Comparison of ENCODE assay signal across 1 cellular context in the genomic region with DNA sequence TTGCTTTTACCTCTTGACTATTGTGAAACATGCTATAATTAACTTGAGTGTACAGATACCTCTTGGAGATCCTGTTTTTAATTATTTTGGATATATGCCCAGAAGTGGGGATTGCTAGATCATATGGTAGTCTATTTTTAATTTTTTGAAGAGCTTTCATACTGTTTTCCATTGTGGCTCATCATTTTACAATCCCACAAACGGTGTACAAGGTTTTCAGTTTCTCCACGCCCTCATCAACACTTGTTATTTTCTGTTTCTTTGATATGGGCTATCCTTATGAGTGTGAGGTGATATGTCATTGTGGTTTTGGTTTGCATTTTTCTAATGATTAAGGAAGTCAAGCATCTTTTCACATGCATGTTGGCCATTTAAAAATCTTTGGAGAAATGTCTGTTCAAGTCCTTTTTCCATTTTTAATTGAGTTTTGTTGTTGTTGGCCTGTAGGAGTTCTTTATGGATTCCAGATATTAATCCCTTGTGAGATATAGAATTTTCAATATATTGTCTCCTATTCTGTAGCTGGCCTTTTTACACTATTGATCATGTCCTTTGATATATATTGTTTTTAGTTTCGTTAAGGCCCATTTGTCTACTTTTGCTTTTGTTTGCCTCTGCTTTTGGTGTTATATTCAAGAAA.
TF ChIP-seq lines count a peak whose summit lies in the region.

No MANE protein-coding gene starts in this region.

TF ChIP-seq in GM12878, 131 proteins besides CTCF, POLR2A, EP300 and RAD21 (continued from another document and continues in another):
- TF ChIP-seq, protein P1, sequence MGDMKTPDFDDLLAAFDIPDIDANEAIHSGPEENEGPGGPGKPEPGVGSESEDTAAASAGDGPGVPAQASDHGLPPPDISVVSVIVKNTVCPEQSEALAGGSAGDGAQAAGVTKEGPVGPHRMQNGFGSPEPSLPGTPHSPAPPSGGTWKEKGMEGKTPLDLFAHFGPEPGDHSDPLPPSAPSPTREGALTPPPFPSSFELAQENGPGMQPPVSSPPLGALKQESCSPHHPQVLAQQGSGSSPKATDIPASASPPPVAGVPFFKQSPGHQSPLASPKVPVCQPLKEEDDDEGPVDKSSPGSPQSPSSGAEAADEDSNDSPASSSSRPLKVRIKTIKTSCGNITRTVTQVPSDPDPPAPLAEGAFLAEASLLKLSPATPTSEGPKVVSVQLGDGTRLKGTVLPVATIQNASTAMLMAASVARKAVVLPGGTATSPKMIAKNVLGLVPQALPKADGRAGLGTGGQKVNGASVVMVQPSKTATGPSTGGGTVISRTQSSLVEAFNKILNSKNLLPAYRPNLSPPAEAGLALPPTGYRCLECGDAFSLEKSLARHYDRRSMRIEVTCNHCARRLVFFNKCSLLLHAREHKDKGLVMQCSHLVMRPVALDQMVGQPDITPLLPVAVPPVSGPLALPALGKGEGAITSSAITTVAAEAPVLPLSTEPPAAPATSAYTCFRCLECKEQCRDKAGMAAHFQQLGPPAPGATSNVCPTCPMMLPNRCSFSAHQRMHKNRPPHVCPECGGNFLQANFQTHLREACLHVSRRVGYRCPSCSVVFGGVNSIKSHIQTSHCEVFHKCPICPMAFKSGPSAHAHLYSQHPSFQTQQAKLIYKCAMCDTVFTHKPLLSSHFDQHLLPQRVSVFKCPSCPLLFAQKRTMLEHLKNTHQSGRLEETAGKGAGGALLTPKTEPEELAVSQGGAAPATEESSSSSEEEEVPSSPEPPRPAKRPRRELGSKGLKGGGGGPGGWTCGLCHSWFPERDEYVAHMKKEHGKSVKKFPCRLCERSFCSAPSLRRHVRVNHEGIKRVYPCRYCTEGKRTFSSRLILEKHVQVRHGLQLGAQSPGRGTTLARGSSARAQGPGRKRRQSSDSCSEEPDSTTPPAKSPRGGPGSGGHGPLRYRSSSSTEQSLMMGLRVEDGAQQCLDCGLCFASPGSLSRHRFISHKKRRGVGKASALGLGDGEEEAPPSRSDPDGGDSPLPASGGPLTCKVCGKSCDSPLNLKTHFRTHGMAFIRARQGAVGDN (IDR thresholded peaks at IDR 0.05): no peak
- TF ChIP-seq NFXL1 (IDR thresholded peaks at IDR 0.05; ENCODE audit: borderline replicate concordance) (no peak), DPF2 (IDR thresholded peaks at IDR 0.05) (peak; percentile 96), MXI1 (IDR thresholded peaks at IDR 0.05; ENCODE audit: low read depth, low read length) (peak; percentile 46; the same call in 1 of the 2 replicates), ZZZ3 (IDR thresholded peaks at IDR 0.05; ENCODE audit: control insufficient read depth, insufficient read length, low read depth) (no peak), CEBPB (IDR thresholded peaks at IDR 0.05; ENCODE audit: borderline replicate concordance in 1 of 2, low read depth in 2 of 2, low read length in 2 of 2) (peak in 1 of 2 experiments; percentile 86; a peak in 1 of 4 replicates), ZBED1 (IDR thresholded peaks at IDR 0.05; ENCODE audit: borderline replicate concordance) (peak; percentile 86; the same call in 1 of the 2 replicates), FOXM1 (IDR thresholded peaks at IDR 0.05; ENCODE audit: low read depth, low read length) (peak; percentile 93; the same call in 1 of the 2 replicates), NR2C2 (IDR thresholded peaks at IDR 0.05; ENCODE audit: borderline replicate concordance, control insufficient read depth, insufficient read length, low read depth) (no peak), ZNF24 (IDR thresholded peaks at IDR 0.05) (no peak; the same call in 1 of the 2 replicates), ZNF384 (IDR thresholded peaks at IDR 0.05; ENCODE audit: borderline replicate concordance, low read depth, low read length) (no peak), TARDBP (IDR thresholded peaks at IDR 0.05; ENCODE audit: borderline replicate concordance) (no peak), NFIC (IDR thresholded peaks at IDR 0.05; ENCODE audit: low read depth, low read length) (peak; percentile 98), RUNX3 (IDR thresholded peaks at IDR 0.05; ENCODE audit: low read length) (peak; percentile 100), IKZF2 (IDR thresholded peaks at IDR 0.05) (peak; percentile 98), IKZF1 (conservative IDR thresholded peaks at IDR 0.05) (peak; percentile 91), ZNF274 (IDR thresholded peaks at IDR 0.05; ENCODE audit: insufficient read depth, insufficient read length) (no peak), SUZ12 (IDR thresholded peaks at IDR 0.05; ENCODE audit: unreplicated experiment) (no peak), CHD2 (IDR thresholded peaks at IDR 0.05; ENCODE audit: borderline replicate concordance, low read depth, low read length) (peak; percentile 49; the same call in 1 of the 2 replicates), POLR2AphosphoS5 (IDR thresholded peaks at IDR 0.05; ENCODE audit: low read length) (no peak), BMI1 (IDR thresholded peaks at IDR 0.05; ENCODE audit: borderline replicate concordance) (peak; percentile 88), TCF7 (IDR thresholded peaks at IDR 0.05; ENCODE audit: borderline replicate concordance) (peak; percentile 99), CREB1 (IDR thresholded peaks at IDR 0.05; ENCODE audit: low read depth) (peak; percentile 73), NR2F1 (conservative IDR thresholded peaks at IDR 0.05) (peak; percentile 96), YBX1 (IDR thresholded peaks at IDR 0.05) (no peak), CBFB (IDR thresholded peaks at IDR 0.05; ENCODE audit: low read depth) (peak; percentile 90), BACH1 (IDR thresholded peaks at IDR 0.05; ENCODE audit: borderline replicate concordance) (peak; percentile 71; the same call in 1 of the 2 replicates), WRNIP1 (IDR thresholded peaks at IDR 0.05; ENCODE audit: borderline replicate concordance, low read depth, low read length) (no peak), PAX5 (IDR thresholded peaks at IDR 0.05; ENCODE audit: borderline replicate concordance, low read depth, low read length) (peak; percentile 56; the same call in 1 of the 2 replicates), SP1 (IDR thresholded peaks at IDR 0.05; ENCODE audit: low read depth, low read length) (peak; percentile 28), CBX3 (IDR thresholded peaks at IDR 0.05; ENCODE audit: borderline replicate concordance, low read depth) (no peak), FOXK2 (IDR thresholded peaks at IDR 0.05) (no peak), NBN (IDR thresholded peaks at IDR 0.05) (peak; percentile 77), EED (IDR thresholded peaks at IDR 0.05; ENCODE audit: low read depth) (peak; percentile 81), STAT3 (IDR thresholded peaks at IDR 0.05; ENCODE audit: low read depth, low read length) (peak; percentile 59; the same call in 1 of the 2 replicates), CHD4 (IDR thresholded peaks at IDR 0.05) (no peak), RELA (IDR thresholded peaks at IDR 0.05; ENCODE audit: borderline replicate concordance, partially characterized antibody) (peak; percentile 17), POU2F2 (IDR thresholded peaks at IDR 0.05; ENCODE audit: borderline replicate concordance, low read depth, low read length) (peak; percentile 80; the same call in 2 of the 3 replicates), MTA3 (IDR thresholded peaks at IDR 0.05; ENCODE audit: borderline replicate concordance, low read length) (peak; percentile 91; the same call in 1 of the 2 replicates), ZSCAN29 (IDR thresholded peaks at IDR 0.05) (no peak)
- TF ChIP-seq, protein P2, sequence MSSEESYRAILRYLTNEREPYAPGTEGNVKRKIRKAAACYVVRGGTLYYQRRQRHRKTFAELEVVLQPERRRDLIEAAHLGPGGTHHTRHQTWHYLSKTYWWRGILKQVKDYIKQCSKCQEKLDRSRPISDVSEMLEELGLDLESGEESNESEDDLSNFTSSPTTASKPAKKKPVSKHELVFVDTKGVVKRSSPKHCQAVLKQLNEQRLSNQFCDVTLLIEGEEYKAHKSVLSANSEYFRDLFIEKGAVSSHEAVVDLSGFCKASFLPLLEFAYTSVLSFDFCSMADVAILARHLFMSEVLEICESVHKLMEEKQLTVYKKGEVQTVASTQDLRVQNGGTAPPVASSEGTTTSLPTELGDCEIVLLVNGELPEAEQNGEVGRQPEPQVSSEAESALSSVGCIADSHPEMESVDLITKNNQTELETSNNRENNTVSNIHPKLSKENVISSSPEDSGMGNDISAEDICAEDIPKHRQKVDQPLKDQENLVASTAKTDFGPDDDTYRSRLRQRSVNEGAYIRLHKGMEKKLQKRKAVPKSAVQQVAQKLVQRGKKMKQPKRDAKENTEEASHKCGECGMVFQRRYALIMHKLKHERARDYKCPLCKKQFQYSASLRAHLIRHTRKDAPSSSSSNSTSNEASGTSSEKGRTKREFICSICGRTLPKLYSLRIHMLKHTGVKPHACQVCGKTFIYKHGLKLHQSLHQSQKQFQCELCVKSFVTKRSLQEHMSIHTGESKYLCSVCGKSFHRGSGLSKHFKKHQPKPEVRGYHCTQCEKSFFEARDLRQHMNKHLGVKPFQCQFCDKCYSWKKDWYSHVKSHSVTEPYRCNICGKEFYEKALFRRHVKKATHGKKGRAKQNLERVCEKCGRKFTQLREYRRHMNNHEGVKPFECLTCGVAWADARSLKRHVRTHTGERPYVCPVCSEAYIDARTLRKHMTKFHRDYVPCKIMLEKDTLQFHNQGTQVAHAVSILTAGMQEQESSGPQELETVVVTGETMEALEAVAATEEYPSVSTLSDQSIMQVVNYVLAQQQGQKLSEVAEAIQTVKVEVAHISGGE (CRISPR knock-in tag; IDR thresholded peaks at IDR 0.05): no peak
- TF ChIP-seq, protein P3, sequence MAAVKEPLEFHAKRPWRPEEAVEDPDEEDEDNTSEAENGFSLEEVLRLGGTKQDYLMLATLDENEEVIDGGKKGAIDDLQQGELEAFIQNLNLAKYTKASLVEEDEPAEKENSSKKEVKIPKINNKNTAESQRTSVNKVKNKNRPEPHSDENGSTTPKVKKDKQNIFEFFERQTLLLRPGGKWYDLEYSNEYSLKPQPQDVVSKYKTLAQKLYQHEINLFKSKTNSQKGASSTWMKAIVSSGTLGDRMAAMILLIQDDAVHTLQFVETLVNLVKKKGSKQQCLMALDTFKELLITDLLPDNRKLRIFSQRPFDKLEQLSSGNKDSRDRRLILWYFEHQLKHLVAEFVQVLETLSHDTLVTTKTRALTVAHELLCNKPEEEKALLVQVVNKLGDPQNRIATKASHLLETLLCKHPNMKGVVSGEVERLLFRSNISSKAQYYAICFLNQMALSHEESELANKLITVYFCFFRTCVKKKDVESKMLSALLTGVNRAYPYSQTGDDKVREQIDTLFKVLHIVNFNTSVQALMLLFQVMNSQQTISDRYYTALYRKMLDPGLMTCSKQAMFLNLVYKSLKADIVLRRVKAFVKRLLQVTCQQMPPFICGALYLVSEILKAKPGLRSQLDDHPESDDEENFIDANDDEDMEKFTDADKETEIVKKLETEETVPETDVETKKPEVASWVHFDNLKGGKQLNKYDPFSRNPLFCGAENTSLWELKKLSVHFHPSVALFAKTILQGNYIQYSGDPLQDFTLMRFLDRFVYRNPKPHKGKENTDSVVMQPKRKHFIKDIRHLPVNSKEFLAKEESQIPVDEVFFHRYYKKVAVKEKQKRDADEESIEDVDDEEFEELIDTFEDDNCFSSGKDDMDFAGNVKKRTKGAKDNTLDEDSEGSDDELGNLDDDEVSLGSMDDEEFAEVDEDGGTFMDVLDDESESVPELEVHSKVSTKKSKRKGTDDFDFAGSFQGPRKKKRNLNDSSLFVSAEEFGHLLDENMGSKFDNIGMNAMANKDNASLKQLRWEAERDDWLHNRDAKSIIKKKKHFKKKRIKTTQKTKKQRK (IDR thresholded peaks at IDR 0.05; ENCODE audit: low read depth, low read length): no peak
- TF ChIP-seq, protein P4, sequence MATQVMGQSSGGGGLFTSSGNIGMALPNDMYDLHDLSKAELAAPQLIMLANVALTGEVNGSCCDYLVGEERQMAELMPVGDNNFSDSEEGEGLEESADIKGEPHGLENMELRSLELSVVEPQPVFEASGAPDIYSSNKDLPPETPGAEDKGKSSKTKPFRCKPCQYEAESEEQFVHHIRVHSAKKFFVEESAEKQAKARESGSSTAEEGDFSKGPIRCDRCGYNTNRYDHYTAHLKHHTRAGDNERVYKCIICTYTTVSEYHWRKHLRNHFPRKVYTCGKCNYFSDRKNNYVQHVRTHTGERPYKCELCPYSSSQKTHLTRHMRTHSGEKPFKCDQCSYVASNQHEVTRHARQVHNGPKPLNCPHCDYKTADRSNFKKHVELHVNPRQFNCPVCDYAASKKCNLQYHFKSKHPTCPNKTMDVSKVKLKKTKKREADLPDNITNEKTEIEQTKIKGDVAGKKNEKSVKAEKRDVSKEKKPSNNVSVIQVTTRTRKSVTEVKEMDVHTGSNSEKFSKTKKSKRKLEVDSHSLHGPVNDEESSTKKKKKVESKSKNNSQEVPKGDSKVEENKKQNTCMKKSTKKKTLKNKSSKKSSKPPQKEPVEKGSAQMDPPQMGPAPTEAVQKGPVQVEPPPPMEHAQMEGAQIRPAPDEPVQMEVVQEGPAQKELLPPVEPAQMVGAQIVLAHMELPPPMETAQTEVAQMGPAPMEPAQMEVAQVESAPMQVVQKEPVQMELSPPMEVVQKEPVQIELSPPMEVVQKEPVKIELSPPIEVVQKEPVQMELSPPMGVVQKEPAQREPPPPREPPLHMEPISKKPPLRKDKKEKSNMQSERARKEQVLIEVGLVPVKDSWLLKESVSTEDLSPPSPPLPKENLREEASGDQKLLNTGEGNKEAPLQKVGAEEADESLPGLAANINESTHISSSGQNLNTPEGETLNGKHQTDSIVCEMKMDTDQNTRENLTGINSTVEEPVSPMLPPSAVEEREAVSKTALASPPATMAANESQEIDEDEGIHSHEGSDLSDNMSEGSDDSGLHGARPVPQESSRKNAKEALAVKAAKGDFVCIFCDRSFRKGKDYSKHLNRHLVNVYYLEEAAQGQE (IDR thresholded peaks at IDR 0.05; ENCODE audit: low read depth, low read length): no peak
- TF ChIP-seq, protein P5, sequence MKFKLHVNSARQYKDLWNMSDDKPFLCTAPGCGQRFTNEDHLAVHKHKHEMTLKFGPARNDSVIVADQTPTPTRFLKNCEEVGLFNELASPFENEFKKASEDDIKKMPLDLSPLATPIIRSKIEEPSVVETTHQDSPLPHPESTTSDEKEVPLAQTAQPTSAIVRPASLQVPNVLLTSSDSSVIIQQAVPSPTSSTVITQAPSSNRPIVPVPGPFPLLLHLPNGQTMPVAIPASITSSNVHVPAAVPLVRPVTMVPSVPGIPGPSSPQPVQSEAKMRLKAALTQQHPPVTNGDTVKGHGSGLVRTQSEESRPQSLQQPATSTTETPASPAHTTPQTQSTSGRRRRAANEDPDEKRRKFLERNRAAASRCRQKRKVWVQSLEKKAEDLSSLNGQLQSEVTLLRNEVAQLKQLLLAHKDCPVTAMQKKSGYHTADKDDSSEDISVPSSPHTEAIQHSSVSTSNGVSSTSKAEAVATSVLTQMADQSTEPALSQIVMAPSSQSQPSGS (IDR thresholded peaks at IDR 0.05; ENCODE audit: low read length): peak; percentile 98
- TF ChIP-seq, protein P6, sequence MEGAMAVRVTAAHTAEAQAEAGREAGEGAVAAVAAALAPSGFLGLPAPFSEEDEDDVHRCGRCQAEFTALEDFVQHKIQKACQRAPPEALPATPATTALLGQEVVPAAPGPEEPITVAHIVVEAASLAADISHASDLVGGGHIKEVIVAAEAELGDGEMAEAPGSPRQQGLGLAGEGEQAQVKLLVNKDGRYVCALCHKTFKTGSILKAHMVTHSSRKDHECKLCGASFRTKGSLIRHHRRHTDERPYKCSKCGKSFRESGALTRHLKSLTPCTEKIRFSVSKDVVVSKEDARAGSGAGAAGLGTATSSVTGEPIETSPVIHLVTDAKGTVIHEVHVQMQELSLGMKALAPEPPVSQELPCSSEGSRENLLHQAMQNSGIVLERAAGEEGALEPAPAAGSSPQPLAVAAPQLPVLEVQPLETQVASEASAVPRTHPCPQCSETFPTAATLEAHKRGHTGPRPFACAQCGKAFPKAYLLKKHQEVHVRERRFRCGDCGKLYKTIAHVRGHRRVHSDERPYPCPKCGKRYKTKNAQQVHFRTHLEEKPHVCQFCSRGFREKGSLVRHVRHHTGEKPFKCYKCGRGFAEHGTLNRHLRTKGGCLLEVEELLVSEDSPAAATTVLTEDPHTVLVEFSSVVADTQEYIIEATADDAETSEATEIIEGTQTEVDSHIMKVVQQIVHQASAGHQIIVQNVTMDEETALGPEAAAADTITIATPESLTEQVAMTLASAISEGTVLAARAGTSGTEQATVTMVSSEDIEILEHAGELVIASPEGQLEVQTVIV (IDR thresholded peaks at IDR 0.05; ENCODE audit: borderline replicate concordance, partially characterized antibody): no peak
